15 cellular contexts compared by ENCODE assay signal in genomic region chr20:16314320-16314719, GRCh38.
DNase-seq lines count a peak whose midpoint lies in the region; ATAC-seq and TF ChIP-seq lines count a peak whose summit lies in the region.
"Had no signal": no experiment of that assay in that cellular context is flagged by ENCODE, and none has a peak within 500 bp of the region (broad histone marks: within the 10 kb centered on the region; RNA-seq: fewer than 3 reads in every experiment).

No MANE protein-coding gene starts in this region.

- H3F3A ChIP-seq in neural progenitor cell (ENCODE audit: low read depth) = peaks cover 1% of the 10 kb centered on the region

- ATAC-seq in GM18907 (IDR thresholded peaks at IDR 0.05; ENCODE audit: unreplicated experiment) (peak; percentile 75), GM21723 (IDR thresholded peaks at IDR 0.05; ENCODE audit: unreplicated experiment) (peak; percentile 56), HG03139 (IDR thresholded peaks at IDR 0.05; ENCODE audit: unreplicated experiment) (peak; percentile 42)
- ATAC-seq in stimulated activated memory B cell treated with anti-CD40 and anti-IgM and Interleukin-4, amounts not matched to agents 10 μg/mL and 1 μg/mL and 100 μg/mL, for 72 hours = peak; percentile 47
- ATAC-seq: left lobe of liver had no signal

- no peak for TF ChIP-seq CTCF in neural progenitor cell (IDR thresholded peaks at IDR 0.05)
- no peak for TF ChIP-seq CTCF in GM10248 (IDR thresholded peaks at IDR 0.05; ENCODE audit: control extremely low read depth, extremely low read depth, low read depth, missing control alignments)

- H3K9ac ChIP-seq in neural progenitor cell = no peak overlapping the region
- H3K9ac ChIP-seq: SK-N-SH had no signal

- H2AFZ ChIP-seq in neural progenitor cell (replicated peaks) = no peak overlapping the region

- peaks cover 63% of the 10 kb centered on the region for H3K36me3 Mint-ChIP-seq in stimulated activated memory B cell treated with anti-CD40 and anti-IgM and Interleukin-4, amounts not matched to agents 10 μg/mL and 1 μg/mL and 100 μg/mL, for 72 hours
- peaks cover 28% of the 10 kb centered on the region for H3K36me3 Mint-ChIP-seq in neural progenitor cell

- no peak overlapping the region for H3K4me3 ChIP-seq in neural progenitor cell

- no peak overlapping the region for H3K4me2 ChIP-seq in neural progenitor cell
- H3K4me2 ChIP-seq: SK-N-SH had no signal

- H3K4me1 ChIP-seq in neural progenitor cell = no peaks in the 10 kb centered on the region

- H3K4me3 Mint-ChIP-seq in stimulated activated memory B cell treated with anti-CD40 and anti-IgM and Interleukin-4, amounts not matched to agents 10 μg/mL and 1 μg/mL and 100 μg/mL, for 72 hours = no peak overlapping the region
- H3K4me3 Mint-ChIP-seq in neural progenitor cell = no peak overlapping the region
- H3K4me3 Mint-ChIP-seq: activated T-cell treated with anti-CD3 and anti-CD28 coated beads, Interleukin-2, amount 50 U/mL, for 24 hours; central memory CD8-positive, alpha-beta T cell; endodermal cell had no signal

- H3K9me3 ChIP-seq in neural progenitor cell (ENCODE audit: low read depth) = no peaks in the 10 kb centered on the region
- H3K9me3 ChIP-seq: SK-N-SH had no signal

- H3K36me3 ChIP-seq in neural progenitor cell = no peaks in the 10 kb centered on the region

- POLR2A ChIA-PET in GM10248 (lab: Yijun Ruan, JAX) = no interaction called here

- peaks cover 28% of the 10 kb centered on the region for H3K4me1 Mint-ChIP-seq in stimulated activated memory B cell treated with anti-CD40 and anti-IgM and Interleukin-4, amounts not matched to agents 10 μg/mL and 1 μg/mL and 100 μg/mL, for 72 hours
- no peaks in the 10 kb centered on the region for H3K4me1 Mint-ChIP-seq in neural progenitor cell
- H3K4me1 Mint-ChIP-seq: central memory CD8-positive, alpha-beta T cell had no signal

- CTCF ChIA-PET in GM10248 (lab: Yijun Ruan, JAX) = no interaction called here

- no peaks in the 10 kb centered on the region for H3K27me3 ChIP-seq in neural progenitor cell

- peak overlapping the region; percentile 39 for H3K27ac Mint-ChIP-seq in stimulated activated memory B cell treated with anti-CD40 and anti-IgM and Interleukin-4, amounts not matched to agents 10 μg/mL and 1 μg/mL and 100 μg/mL, for 72 hours
- no peak overlapping the region for H3K27ac Mint-ChIP-seq in neural progenitor cell
- H3K27ac Mint-ChIP-seq: activated T-cell treated with anti-CD3 and anti-CD28 coated beads, Interleukin-2, amount 50 U/mL, for 24 hours; endodermal cell had no signal

- no peaks in the 10 kb centered on the region for H3K27me3 Mint-ChIP-seq in stimulated activated memory B cell treated with anti-CD40 and anti-IgM and Interleukin-4, amounts not matched to agents 10 μg/mL and 1 μg/mL and 100 μg/mL, for 72 hours
- peaks cover under 1% of the 10 kb centered on the region for H3K27me3 Mint-ChIP-seq in neural progenitor cell (ENCODE audit: insufficient read depth, low read depth)
- H3K27me3 Mint-ChIP-seq: activated T-cell treated with anti-CD3 and anti-CD28 coated beads, Interleukin-2, amount 50 U/mL, for 24 hours; central memory CD8-positive, alpha-beta T cell had no signal

- H3K79me2 ChIP-seq in neural progenitor cell (ENCODE audit: low read depth) = no peaks in the 10 kb centered on the region

- H4K20me1 ChIP-seq in neural progenitor cell (ENCODE audit: low read depth) = no peaks in the 10 kb centered on the region

- peaks cover 4% of the 10 kb centered on the region for H3K9me3 Mint-ChIP-seq in stimulated activated memory B cell treated with anti-CD40 and anti-IgM and Interleukin-4, amounts not matched to agents 10 μg/mL and 1 μg/mL and 100 μg/mL, for 72 hours
- peaks cover 3% of the 10 kb centered on the region for H3K9me3 Mint-ChIP-seq in neural progenitor cell
- H3K9me3 Mint-ChIP-seq: endodermal cell had no signal

- no peak overlapping the region for H3K27ac ChIP-seq in neural progenitor cell

- DNase-seq in hippocampal formation (lab: John Stamatoyannopoulos, UW) (no peak), neural progenitor cell (ENCODE audit: low spot score) (no peak), GM10248 (ENCODE audit: extremely low spot score) (no peak)
- DNase-seq: activated T-cell treated with anti-CD3 and anti-CD28 coated beads, Interleukin-2, amount 50 U/mL, for 24 hours; endodermal cell; Karpas-422; NCI-H146; NCI-H510A treated with DMSO at 0.1 percent for 48 hours; SK-N-SH had no signal
